In genomic region chr16:17224859-17225258, GRCh38 we compare ENCODE assay signal across 7 cellular contexts.
DNase-seq lines count a peak whose midpoint lies in the region; ATAC-seq and TF ChIP-seq lines count a peak whose summit lies in the region.

No MANE protein-coding gene starts in this region.

- no peak for TF ChIP-seq CTCF in HFFc6 (IDR thresholded peaks at IDR 0.05)
- TF ChIP-seq CTCF in gastroesophageal sphincter (IDR thresholded peaks at IDR 0.05): peak in 2 of 4 experiments; percentile 9 to 10

- H3K4me3 ChIP-seq in gastroesophageal sphincter: no peak overlapping the region

- peak; percentile 57 for DNase-seq in HFFc6
- peak; percentile 89 for DNase-seq in SIG-M5 treated with dmso at 0.1 percent for 504 hours (lab: John Stamatoyannopoulos, UW; ENCODE audit: unreplicated experiment)
- peak; percentile 16 for DNase-seq in stimulated activated CD8-positive, alpha-beta memory T cell treated with anti-CD3 and anti-CD28 coated beads, Interleukin-12 subunit alpha, Interleukin-12 subunit beta, amount 100 ng/mL, for 4 hours (ENCODE audit: low read depth)
- no peak for DNase-seq in NCI-H774 (lab: John Stamatoyannopoulos, UW)
- DNase-seq in kidney tubule cell (ENCODE audit: low spot score): no peak

- no peaks in the 10 kb centered on the region for H3K36me3 ChIP-seq in gastroesophageal sphincter

- H3K9me3 ChIP-seq in gastroesophageal sphincter: no peaks in the 10 kb centered on the region

- no peaks in the 10 kb centered on the region for H3K27me3 ChIP-seq in gastroesophageal sphincter

- peaks cover 28% of the 10 kb centered on the region for H3K4me1 Mint-ChIP-seq in HFFc6 (ENCODE audit: low read depth)

- H3K36me3 Mint-ChIP-seq in HFFc6 (ENCODE audit: low read depth): peaks cover 5% of the 10 kb centered on the region

- H3K9me3 Mint-ChIP-seq in HFFc6: no peaks in the 10 kb centered on the region

- H3K4me3 Mint-ChIP-seq in HFFc6: no peak overlapping the region

- ATAC-seq in gastroesophageal sphincter (peak; percentile 84), HG02759 (IDR thresholded peaks at IDR 0.05; ENCODE audit: unreplicated experiment) (no peak)

- peaks cover 6 to 37% (median 6%) of the 10 kb centered on the region in 3 donors for H3K4me1 ChIP-seq in gastroesophageal sphincter

- no peaks in the 10 kb centered on the region for H3K27me3 Mint-ChIP-seq in HFFc6 (ENCODE audit: insufficient read depth)

- TF ChIP-seq EP300 in gastroesophageal sphincter (IDR thresholded peaks at IDR 0.05): no peak

- WGBS in gastroesophageal sphincter (ENCODE audit: low coverage in 1 of 2), 2 donors: 13% methylated on average over 4 of the region's 4 CpGs; no CpG with 5 or more reads in 1 of the 2 donors

- peak overlapping the region; percentile 62 to 82 (median 74) for H3K27ac ChIP-seq in gastroesophageal sphincter

- peak overlapping the region; percentile 9; the same call in 1 of the 2 replicates for H3K27ac Mint-ChIP-seq in HFFc6

- no peak for TF ChIP-seq POLR2A in gastroesophageal sphincter (IDR thresholded peaks at IDR 0.05)

Comparison
In these comparisons a context has a peak if more than half of its experiments do, and no peak if none do; other contexts are left out.
1. DNase-seq: peak in HFFc6 (single experiment), SIG-M5 treated with dmso at 0.1 percent for 504 hours (single experiment) and stimulated activated CD8-positive, alpha-beta memory T cell treated with anti-CD3 and anti-CD28 coated beads, Interleukin-12 subunit alpha, Interleukin-12 subunit beta, amount 100 ng/mL, for 4 hours (single experiment); none in NCI-H774 (single experiment) and kidney tubule cell (single experiment).